25 cellular contexts compared by ENCODE assay signal in the genomic region with DNA sequence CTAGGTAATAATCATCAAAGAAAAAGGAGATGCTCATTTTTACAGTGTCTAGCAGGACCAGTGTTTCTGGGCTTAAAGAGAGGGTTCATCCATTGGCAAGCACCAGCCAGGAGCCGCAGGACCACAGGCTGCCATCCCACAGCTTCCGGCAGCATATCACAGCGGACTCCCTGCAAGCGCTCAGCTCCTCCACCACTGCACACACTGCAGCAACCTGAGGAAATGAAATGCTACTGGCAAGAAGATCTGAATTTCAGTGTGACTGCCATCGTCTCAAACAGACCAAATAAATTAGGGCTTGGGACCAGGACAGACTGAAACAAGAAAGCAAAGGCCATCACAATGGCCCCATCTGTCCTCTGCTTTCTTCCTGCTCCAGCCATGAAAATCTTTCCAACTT.
"Had no signal": no experiment of that assay in that cellular context is flagged by ENCODE, and none has a peak within 500 bp of the region (broad histone marks: within the 10 kb centered on the region; RNA-seq: fewer than 3 reads in every experiment).

No MANE protein-coding gene starts in this region.

- H3K4me3 ChIP-seq: colonic mucosa, esophagus squamous epithelium, gastrocnemius medialis, heart right ventricle, left lung, lower lobe of right lung, mucosa of descending colon had no signal

- ATAC-seq: effector memory CD8-positive, alpha-beta T cell; esophagus mucosa; gastrocnemius medialis; heart right ventricle; left cardiac atrium; left lung; left ventricle myocardium superior; lower lobe of right lung; mucosa of descending colon had no signal

- H3K27me3 Mint-ChIP-seq: dendritic cell treated with granulocyte-macrophage colony-stimulating factor and Interleukin-4, amounts not matched to agents 40 ng/mL and 50 ng/mL, for 4 days; effector memory CD8-positive, alpha-beta T cell; naive B cell had no signal

- H3K9me3 Mint-ChIP-seq: effector memory CD8-positive, alpha-beta T cell had no signal

- H3K27me3 ChIP-seq: colonic mucosa, esophagus squamous epithelium, gastrocnemius medialis, heart right ventricle, left lung had no signal

- H3K4me1 ChIP-seq: colonic mucosa, esophagus squamous epithelium, gastrocnemius medialis, heart right ventricle, left lung, lower lobe of right lung had no signal

- H3K9me3 ChIP-seq: colonic mucosa, esophagus squamous epithelium, gastrocnemius medialis, left lung, lower lobe of right lung, mucosa of descending colon had no signal

- DNase-seq: colonic mucosa; cortex of kidney; effector CD8-positive, alpha-beta T cell; effector memory CD8-positive, alpha-beta T cell; endodermal cell; erythroblast; esophagus squamous epithelium; foreskin fibroblast; foreskin melanocyte; gastrocnemius medialis; glutamatergic neuron; head of caudate nucleus; heart right ventricle; hippocampal formation; left cardiac atrium; left lung; left ventricle myocardium superior; lower lobe of right lung; mesenchymal stem cell; mucosa of descending colon; naive B cell had no signal

- H3K36me3 ChIP-seq: colonic mucosa had no signal

- H3K27ac ChIP-seq: colonic mucosa, epithelial cell of prostate, esophagus squamous epithelium, gastrocnemius medialis, heart right ventricle, left lung, lower lobe of right lung had no signal

- H3K4me3 Mint-ChIP-seq: dendritic cell treated with granulocyte-macrophage colony-stimulating factor and Interleukin-4, amounts not matched to agents 40 ng/mL and 50 ng/mL, for 4 days; effector memory CD8-positive, alpha-beta T cell; endodermal cell; mesothelial cell of epicardium; naive B cell had no signal

- H3K27ac Mint-ChIP-seq: dendritic cell treated with granulocyte-macrophage colony-stimulating factor and Interleukin-4, amounts not matched to agents 40 ng/mL and 50 ng/mL, for 4 days; effector memory CD8-positive, alpha-beta T cell; endodermal cell; mesothelial cell of epicardium; naive B cell had no signal

- H3K4me1 Mint-ChIP-seq: endodermal cell, naive B cell had no signal
